ENCODE assay signal across 8 cellular contexts in genomic region chr18:27685807-27686412, GRCh38.
DNase-seq lines count a peak whose midpoint lies in the region; ATAC-seq and TF ChIP-seq lines count a peak whose summit lies in the region.

No MANE protein-coding gene starts in this region.

- H3K9me3 ChIP-seq in GM23248 (ENCODE audit: low read depth): no peaks in the 10 kb centered on the region

- no peak overlapping the region for H3K9ac ChIP-seq in GM23248

- in situ Hi-C loops in GM23248 (cut with MboI): loop anchor here (25.0 kb wide), 1 partner anchor 501 kb away; the partner anchor contains the start of gene CDH2

- H3K4me2 ChIP-seq in GM23248 (ENCODE audit: unreplicated experiment): no peak overlapping the region

- no peak overlapping the region for H3K4me3 ChIP-seq in GM23248

- ATAC-seq in foreskin keratinocyte: peak; percentile 48
- no peak for ATAC-seq in GM21515 (IDR thresholded peaks at IDR 0.05; ENCODE audit: unreplicated experiment)
- no peak for ATAC-seq in GM19351 (IDR thresholded peaks at IDR 0.05; ENCODE audit: unreplicated experiment)

- H3K36me3 ChIP-seq in GM23248 (ENCODE audit: low read depth): no peaks in the 10 kb centered on the region

- no peaks in the 10 kb centered on the region for H3K9me2 ChIP-seq in GM23248 (ENCODE audit: insufficient read depth)

- H3K4me1 ChIP-seq in GM23248 (ENCODE audit: insufficient read depth) (no peaks in the 10 kb centered on the region), foreskin keratinocyte (no peaks in the 10 kb centered on the region)

- H3F3A ChIP-seq in GM23248 (ENCODE audit: insufficient read depth): no peaks in the 10 kb centered on the region

- peaks cover 34% of the 10 kb centered on the region for H3K27me3 ChIP-seq in GM23248 (replicated peaks; ENCODE audit: insufficient read depth)
- H3K27me3 ChIP-seq in foreskin keratinocyte: peaks cover 13% of the 10 kb centered on the region

- DNase-seq in AML-193 (lab: John Stamatoyannopoulos, UW): peak; percentile 0 to 2
- peak; percentile 74 for DNase-seq in GM23248
- peak; percentile 38 for DNase-seq in RKO (ENCODE audit: low spot score)
- DNase-seq in foreskin keratinocyte: peak in 1 of 2 donors; percentile 22
- DNase-seq in stromal cell of bone marrow (ENCODE audit: low read depth): peak; percentile 19
- DNase-seq in 8988T: no peak

- H3K27ac ChIP-seq in GM23248 (no peak overlapping the region), foreskin keratinocyte (no peak overlapping the region)

- H3K79me2 ChIP-seq in GM23248 (ENCODE audit: insufficient read depth): no peaks in the 10 kb centered on the region

- no peaks in the 10 kb centered on the region for H4K20me1 ChIP-seq in GM23248 (ENCODE audit: insufficient read depth)

- 21 to 30% methylated on average over 2 of the region's 2 CpGs for WGBS in GM23248 (ENCODE audit: low coverage in 1 of 2, low lambda C conversion rate in 2 of 2, missing lambda C conversion rate in 2 of 2), 2 experiments

- H2AFZ ChIP-seq in GM23248: no peak overlapping the region

- TF ChIP-seq CTCF in foreskin keratinocyte (conservative IDR thresholded peaks at IDR 0.05): peak; percentile 82
